In the genomic region with DNA sequence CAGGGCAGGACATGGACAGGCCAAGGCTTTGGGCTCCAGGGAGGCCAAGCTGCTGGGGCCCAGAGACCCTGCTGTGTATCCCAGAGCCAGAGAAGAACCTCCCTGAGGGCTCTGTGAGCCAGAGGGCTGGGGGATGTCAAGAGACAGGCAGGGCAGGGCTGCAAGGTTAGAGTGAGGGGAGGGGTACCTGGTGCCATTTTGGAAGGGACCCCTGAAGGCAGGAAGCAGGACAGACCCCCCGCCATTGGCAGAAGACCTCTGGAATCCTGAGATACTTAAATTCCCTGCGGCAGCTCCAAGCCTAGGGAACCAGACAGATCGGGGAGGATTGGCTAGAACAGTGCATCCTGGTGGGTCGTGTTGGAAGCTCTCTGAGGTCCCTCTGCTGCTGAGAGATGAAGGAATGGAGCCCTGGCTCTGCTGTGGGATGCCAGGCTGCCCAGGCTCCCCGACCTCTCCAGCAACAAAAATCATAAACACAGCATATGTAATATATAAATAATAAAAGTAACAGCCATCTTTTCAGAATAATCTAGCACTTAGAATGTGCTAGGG, we compare ENCODE assay signal across 1 cellular context.
TF ChIP-seq lines count a peak whose summit lies in the region.

No MANE protein-coding gene starts in this region.

TF ChIP-seq in GM23338, 12 proteins besides CTCF, POLR2A, EP300 and RAD21 (continued from another document):
- TF ChIP-seq, protein P1, sequence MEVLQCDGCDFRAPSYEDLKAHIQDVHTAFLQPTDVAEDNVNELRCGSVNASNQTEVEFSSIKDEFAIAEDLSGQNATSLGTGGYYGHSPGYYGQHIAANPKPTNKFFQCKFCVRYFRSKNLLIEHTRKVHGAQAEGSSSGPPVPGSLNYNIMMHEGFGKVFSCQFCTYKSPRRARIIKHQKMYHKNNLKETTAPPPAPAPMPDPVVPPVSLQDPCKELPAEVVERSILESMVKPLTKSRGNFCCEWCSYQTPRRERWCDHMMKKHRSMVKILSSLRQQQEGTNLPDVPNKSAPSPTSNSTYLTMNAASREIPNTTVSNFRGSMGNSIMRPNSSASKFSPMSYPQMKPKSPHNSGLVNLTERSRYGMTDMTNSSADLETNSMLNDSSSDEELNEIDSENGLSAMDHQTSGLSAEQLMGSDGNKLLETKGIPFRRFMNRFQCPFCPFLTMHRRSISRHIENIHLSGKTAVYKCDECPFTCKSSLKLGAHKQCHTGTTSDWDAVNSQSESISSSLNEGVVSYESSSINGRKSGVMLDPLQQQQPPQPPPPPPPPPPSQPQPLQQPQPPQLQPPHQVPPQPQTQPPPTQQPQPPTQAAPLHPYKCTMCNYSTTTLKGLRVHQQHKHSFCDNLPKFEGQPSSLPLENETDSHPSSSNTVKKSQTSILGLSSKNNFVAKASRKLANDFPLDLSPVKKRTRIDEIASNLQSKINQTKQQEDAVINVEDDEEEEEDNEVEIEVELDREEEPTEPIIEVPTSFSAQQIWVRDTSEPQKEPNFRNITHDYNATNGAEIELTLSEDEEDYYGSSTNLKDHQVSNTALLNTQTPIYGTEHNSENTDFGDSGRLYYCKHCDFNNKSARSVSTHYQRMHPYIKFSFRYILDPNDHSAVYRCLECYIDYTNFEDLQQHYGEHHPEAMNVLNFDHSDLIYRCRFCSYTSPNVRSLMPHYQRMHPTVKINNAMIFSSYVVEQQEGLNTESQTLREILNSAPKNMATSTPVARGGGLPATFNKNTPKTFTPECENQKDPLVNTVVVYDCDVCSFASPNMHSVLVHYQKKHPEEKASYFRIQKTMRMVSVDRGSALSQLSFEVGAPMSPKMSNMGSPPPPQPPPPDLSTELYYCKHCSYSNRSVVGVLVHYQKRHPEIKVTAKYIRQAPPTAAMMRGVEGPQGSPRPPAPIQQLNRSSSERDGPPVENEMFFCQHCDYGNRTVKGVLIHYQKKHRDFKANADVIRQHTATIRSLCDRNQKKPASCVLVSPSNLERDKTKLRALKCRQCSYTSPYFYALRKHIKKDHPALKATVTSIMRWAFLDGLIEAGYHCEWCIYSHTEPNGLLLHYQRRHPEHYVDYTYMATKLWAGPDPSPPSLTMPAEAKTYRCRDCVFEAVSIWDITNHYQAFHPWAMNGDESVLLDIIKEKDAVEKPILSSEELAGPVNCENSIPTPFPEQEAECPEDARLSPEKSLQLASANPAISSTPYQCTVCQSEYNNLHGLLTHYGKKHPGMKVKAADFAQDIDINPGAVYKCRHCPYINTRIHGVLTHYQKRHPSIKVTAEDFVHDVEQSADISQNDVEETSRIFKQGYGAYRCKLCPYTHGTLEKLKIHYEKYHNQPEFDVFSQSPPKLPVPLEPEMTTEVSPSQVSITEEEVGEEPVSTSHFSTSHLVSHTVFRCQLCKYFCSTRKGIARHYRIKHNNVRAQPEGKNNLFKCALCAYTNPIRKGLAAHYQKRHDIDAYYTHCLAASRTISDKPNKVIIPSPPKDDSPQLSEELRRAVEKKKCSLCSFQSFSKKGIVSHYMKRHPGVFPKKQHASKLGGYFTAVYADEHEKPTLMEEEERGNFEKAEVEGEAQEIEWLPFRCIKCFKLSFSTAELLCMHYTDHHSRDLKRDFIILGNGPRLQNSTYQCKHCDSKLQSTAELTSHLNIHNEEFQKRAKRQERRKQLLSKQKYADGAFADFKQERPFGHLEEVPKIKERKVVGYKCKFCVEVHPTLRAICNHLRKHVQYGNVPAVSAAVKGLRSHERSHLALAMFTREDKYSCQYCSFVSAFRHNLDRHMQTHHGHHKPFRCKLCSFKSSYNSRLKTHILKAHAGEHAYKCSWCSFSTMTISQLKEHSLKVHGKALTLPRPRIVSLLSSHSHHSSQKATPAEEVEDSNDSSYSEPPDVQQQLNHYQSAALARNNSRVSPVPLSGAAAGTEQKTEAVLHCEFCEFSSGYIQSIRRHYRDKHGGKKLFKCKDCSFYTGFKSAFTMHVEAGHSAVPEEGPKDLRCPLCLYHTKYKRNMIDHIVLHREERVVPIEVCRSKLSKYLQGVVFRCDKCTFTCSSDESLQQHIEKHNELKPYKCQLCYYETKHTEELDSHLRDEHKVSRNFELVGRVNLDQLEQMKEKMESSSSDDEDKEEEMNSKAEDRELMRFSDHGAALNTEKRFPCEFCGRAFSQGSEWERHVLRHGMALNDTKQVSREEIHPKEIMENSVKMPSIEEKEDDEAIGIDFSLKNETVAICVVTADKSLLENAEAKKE (CRISPR knock-in tag; IDR thresholded peaks at IDR 0.05) = no peak
- TF ChIP-seq NANOG (IDR thresholded peaks at IDR 0.05; ENCODE audit: borderline replicate concordance) (no peak), EZH2phosphoT487 (IDR thresholded peaks at IDR 0.05; ENCODE audit: unreplicated experiment) (no peak), ZNF331 (CRISPR knock-in tag; IDR thresholded peaks at IDR 0.05; ENCODE audit: low read depth) (no peak), JUNB (IDR thresholded peaks at IDR 0.05; ENCODE audit: unreplicated experiment) (no peak), ZNF114 (CRISPR knock-in tag; IDR thresholded peaks at IDR 0.05) (no peak), EZH2 (IDR thresholded peaks at IDR 0.05; ENCODE audit: low read depth, unreplicated experiment) (no peak), CREB1 (CRISPR knock-in tag; IDR thresholded peaks at IDR 0.05; ENCODE audit: low read depth) (no peak)
- TF ChIP-seq, protein P2, sequence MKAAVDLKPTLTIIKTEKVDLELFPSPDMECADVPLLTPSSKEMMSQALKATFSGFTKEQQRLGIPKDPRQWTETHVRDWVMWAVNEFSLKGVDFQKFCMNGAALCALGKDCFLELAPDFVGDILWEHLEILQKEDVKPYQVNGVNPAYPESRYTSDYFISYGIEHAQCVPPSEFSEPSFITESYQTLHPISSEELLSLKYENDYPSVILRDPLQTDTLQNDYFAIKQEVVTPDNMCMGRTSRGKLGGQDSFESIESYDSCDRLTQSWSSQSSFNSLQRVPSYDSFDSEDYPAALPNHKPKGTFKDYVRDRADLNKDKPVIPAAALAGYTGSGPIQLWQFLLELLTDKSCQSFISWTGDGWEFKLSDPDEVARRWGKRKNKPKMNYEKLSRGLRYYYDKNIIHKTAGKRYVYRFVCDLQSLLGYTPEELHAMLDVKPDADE (IDR thresholded peaks at IDR 0.05) = no peak
- TF ChIP-seq, protein P3, sequence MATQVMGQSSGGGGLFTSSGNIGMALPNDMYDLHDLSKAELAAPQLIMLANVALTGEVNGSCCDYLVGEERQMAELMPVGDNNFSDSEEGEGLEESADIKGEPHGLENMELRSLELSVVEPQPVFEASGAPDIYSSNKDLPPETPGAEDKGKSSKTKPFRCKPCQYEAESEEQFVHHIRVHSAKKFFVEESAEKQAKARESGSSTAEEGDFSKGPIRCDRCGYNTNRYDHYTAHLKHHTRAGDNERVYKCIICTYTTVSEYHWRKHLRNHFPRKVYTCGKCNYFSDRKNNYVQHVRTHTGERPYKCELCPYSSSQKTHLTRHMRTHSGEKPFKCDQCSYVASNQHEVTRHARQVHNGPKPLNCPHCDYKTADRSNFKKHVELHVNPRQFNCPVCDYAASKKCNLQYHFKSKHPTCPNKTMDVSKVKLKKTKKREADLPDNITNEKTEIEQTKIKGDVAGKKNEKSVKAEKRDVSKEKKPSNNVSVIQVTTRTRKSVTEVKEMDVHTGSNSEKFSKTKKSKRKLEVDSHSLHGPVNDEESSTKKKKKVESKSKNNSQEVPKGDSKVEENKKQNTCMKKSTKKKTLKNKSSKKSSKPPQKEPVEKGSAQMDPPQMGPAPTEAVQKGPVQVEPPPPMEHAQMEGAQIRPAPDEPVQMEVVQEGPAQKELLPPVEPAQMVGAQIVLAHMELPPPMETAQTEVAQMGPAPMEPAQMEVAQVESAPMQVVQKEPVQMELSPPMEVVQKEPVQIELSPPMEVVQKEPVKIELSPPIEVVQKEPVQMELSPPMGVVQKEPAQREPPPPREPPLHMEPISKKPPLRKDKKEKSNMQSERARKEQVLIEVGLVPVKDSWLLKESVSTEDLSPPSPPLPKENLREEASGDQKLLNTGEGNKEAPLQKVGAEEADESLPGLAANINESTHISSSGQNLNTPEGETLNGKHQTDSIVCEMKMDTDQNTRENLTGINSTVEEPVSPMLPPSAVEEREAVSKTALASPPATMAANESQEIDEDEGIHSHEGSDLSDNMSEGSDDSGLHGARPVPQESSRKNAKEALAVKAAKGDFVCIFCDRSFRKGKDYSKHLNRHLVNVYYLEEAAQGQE (IDR thresholded peaks at IDR 0.05; ENCODE audit: unreplicated experiment) = no peak
